ENCODE assay signal across 3 cellular contexts in the genomic region with DNA sequence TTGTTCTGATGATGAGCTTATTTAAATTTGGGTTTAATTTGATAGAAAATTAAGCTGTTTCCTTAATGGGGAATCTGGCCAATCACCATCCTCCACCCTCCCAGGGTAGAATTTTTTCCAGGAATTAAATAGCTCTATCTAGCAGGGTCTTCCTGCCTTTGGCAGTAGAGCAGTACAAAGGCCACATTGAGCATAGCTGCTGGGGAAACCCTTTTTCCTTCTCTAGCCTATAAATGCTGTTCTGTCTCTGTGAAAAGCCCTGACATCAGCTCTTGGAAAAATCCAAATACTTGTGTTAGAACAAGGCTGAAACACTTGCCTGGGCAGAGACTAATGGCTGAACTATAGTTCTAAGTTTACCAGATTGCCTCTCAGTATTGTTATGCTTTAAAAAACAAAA.
TF ChIP-seq lines count a peak whose summit lies in the region.

No MANE protein-coding gene starts in this region.

TF ChIP-seq in A549, 52 proteins besides CTCF, POLR2A, EP300 and RAD21:
- TF ChIP-seq, protein P1, sequence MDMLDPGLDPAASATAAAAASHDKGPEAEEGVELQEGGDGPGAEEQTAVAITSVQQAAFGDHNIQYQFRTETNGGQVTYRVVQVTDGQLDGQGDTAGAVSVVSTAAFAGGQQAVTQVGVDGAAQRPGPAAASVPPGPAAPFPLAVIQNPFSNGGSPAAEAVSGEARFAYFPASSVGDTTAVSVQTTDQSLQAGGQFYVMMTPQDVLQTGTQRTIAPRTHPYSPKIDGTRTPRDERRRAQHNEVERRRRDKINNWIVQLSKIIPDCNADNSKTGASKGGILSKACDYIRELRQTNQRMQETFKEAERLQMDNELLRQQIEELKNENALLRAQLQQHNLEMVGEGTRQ (IDR thresholded peaks at IDR 0.05), result no peak
- TF ChIP-seq MAZ (IDR thresholded peaks at IDR 0.05; ENCODE audit: borderline replicate concordance, low read depth, low read length), result no peak
- no peak for TF ChIP-seq ZC3H11A (IDR thresholded peaks at IDR 0.05)
- TF ChIP-seq HOXB5 (CRISPR knock-in tag; IDR thresholded peaks at IDR 0.05), result no peak
- no peak for TF ChIP-seq HOXB13 (CRISPR knock-in tag; IDR thresholded peaks at IDR 0.05; ENCODE audit: low read depth)
- TF ChIP-seq FOSL2 (IDR thresholded peaks at IDR 0.05), result no peak
- TF ChIP-seq FOSL2 (CRISPR knock-in tag; IDR thresholded peaks at IDR 0.05), result no peak
- TF ChIP-seq, protein P2, sequence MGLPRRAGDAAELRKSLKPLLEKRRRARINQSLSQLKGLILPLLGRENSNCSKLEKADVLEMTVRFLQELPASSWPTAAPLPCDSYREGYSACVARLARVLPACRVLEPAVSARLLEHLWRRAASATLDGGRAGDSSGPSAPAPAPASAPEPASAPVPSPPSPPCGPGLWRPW (IDR thresholded peaks at IDR 0.05), result no peak
- no peak for TF ChIP-seq EHMT2 (IDR thresholded peaks at IDR 0.05; ENCODE audit: low read depth)
- TF ChIP-seq CEBPB (IDR thresholded peaks at IDR 0.05), result no peak
- TF ChIP-seq MAFK (IDR thresholded peaks at IDR 0.05; ENCODE audit: partially characterized antibody), result no peak
- TF ChIP-seq RFX5 (IDR thresholded peaks at IDR 0.05), result no peak
- no peak for TF ChIP-seq TP53 (CRISPR knock-in tag; IDR thresholded peaks at IDR 0.05)
- no peak for TF ChIP-seq PHF8 (IDR thresholded peaks at IDR 0.05; ENCODE audit: borderline replicate concordance, low read depth)
- no peak for TF ChIP-seq HDAC2 (IDR thresholded peaks at IDR 0.05)
- no peak for TF ChIP-seq BHLHE40 (IDR thresholded peaks at IDR 0.05; ENCODE audit: low read depth, low read length)
- no peak for TF ChIP-seq HEYL (CRISPR knock-in tag; IDR thresholded peaks at IDR 0.05)
- TF ChIP-seq HOXA7 (CRISPR knock-in tag; IDR thresholded peaks at IDR 0.05), result no peak
- TF ChIP-seq RNF2 (IDR thresholded peaks at IDR 0.05; ENCODE audit: borderline replicate concordance, low read depth), result no peak
- TF ChIP-seq, protein P3, sequence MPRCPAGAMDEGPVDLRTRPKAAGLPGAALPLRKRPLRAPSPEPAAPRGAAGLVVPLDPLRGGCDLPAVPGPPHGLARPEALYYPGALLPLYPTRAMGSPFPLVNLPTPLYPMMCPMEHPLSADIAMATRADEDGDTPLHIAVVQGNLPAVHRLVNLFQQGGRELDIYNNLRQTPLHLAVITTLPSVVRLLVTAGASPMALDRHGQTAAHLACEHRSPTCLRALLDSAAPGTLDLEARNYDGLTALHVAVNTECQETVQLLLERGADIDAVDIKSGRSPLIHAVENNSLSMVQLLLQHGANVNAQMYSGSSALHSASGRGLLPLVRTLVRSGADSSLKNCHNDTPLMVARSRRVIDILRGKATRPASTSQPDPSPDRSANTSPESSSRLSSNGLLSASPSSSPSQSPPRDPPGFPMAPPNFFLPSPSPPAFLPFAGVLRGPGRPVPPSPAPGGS (IDR thresholded peaks at IDR 0.05), result no peak

TF ChIP-seq in GM12878, 131 proteins besides CTCF, POLR2A, EP300 and RAD21 (continued from another document and continues in another):
- TF ChIP-seq, protein P4, sequence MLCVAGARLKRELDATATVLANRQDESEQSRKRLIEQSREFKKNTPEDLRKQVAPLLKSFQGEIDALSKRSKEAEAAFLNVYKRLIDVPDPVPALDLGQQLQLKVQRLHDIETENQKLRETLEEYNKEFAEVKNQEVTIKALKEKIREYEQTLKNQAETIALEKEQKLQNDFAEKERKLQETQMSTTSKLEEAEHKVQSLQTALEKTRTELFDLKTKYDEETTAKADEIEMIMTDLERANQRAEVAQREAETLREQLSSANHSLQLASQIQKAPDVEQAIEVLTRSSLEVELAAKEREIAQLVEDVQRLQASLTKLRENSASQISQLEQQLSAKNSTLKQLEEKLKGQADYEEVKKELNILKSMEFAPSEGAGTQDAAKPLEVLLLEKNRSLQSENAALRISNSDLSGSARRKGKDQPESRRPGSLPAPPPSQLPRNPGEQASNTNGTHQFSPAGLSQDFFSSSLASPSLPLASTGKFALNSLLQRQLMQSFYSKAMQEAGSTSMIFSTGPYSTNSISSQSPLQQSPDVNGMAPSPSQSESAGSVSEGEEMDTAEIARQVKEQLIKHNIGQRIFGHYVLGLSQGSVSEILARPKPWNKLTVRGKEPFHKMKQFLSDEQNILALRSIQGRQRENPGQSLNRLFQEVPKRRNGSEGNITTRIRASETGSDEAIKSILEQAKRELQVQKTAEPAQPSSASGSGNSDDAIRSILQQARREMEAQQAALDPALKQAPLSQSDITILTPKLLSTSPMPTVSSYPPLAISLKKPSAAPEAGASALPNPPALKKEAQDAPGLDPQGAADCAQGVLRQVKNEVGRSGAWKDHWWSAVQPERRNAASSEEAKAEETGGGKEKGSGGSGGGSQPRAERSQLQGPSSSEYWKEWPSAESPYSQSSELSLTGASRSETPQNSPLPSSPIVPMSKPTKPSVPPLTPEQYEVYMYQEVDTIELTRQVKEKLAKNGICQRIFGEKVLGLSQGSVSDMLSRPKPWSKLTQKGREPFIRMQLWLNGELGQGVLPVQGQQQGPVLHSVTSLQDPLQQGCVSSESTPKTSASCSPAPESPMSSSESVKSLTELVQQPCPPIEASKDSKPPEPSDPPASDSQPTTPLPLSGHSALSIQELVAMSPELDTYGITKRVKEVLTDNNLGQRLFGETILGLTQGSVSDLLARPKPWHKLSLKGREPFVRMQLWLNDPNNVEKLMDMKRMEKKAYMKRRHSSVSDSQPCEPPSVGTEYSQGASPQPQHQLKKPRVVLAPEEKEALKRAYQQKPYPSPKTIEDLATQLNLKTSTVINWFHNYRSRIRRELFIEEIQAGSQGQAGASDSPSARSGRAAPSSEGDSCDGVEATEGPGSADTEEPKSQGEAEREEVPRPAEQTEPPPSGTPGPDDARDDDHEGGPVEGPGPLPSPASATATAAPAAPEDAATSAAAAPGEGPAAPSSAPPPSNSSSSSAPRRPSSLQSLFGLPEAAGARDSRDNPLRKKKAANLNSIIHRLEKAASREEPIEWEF (IDR thresholded peaks at IDR 0.05; ENCODE audit: insufficient replicate concordance, low read depth, low read length), result no peak
- no peak for TF ChIP-seq EGR1 (IDR thresholded peaks at IDR 0.05; ENCODE audit: borderline replicate concordance in 1 of 2, low read depth in 2 of 2, low read length in 2 of 2)
- TF ChIP-seq POLR2AphosphoS5 (IDR thresholded peaks at IDR 0.05; ENCODE audit: low read length), result no peak
- TF ChIP-seq, protein P5, sequence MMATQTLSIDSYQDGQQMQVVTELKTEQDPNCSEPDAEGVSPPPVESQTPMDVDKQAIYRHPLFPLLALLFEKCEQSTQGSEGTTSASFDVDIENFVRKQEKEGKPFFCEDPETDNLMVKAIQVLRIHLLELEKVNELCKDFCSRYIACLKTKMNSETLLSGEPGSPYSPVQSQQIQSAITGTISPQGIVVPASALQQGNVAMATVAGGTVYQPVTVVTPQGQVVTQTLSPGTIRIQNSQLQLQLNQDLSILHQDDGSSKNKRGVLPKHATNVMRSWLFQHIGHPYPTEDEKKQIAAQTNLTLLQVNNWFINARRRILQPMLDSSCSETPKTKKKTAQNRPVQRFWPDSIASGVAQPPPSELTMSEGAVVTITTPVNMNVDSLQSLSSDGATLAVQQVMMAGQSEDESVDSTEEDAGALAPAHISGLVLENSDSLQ (IDR thresholded peaks at IDR 0.05), result no peak
- no peak for TF ChIP-seq ETV6 (conservative IDR thresholded peaks at IDR 0.05 in 1 of 2, IDR thresholded peaks at IDR 0.05 in 1 of 2; ENCODE audit: borderline replicate concordance in 1 of 2, low read depth in 1 of 2)
- no peak for TF ChIP-seq NFIC (IDR thresholded peaks at IDR 0.05; ENCODE audit: low read depth, low read length)
- TF ChIP-seq, protein P6, sequence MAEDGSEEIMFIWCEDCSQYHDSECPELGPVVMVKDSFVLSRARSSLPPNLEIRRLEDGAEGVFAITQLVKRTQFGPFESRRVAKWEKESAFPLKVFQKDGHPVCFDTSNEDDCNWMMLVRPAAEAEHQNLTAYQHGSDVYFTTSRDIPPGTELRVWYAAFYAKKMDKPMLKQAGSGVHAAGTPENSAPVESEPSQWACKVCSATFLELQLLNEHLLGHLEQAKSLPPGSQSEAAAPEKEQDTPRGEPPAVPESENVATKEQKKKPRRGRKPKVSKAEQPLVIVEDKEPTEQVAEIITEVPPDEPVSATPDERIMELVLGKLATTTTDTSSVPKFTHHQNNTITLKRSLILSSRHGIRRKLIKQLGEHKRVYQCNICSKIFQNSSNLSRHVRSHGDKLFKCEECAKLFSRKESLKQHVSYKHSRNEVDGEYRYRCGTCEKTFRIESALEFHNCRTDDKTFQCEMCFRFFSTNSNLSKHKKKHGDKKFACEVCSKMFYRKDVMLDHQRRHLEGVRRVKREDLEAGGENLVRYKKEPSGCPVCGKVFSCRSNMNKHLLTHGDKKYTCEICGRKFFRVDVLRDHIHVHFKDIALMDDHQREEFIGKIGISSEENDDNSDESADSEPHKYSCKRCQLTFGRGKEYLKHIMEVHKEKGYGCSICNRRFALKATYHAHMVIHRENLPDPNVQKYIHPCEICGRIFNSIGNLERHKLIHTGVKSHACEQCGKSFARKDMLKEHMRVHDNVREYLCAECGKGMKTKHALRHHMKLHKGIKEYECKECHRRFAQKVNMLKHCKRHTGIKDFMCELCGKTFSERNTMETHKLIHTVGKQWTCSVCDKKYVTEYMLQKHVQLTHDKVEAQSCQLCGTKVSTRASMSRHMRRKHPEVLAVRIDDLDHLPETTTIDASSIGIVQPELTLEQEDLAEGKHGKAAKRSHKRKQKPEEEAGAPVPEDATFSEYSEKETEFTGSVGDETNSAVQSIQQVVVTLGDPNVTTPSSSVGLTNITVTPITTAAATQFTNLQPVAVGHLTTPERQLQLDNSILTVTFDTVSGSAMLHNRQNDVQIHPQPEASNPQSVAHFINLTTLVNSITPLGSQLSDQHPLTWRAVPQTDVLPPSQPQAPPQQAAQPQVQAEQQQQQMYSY (CRISPR knock-in tag; IDR thresholded peaks at IDR 0.05), result no peak
- no peak for TF ChIP-seq BACH1 (IDR thresholded peaks at IDR 0.05; ENCODE audit: borderline replicate concordance)

TF ChIP-seq in neural cell, 6 proteins besides CTCF, POLR2A, EP300 and RAD21 (continued from another document):
- TF ChIP-seq, protein P7, sequence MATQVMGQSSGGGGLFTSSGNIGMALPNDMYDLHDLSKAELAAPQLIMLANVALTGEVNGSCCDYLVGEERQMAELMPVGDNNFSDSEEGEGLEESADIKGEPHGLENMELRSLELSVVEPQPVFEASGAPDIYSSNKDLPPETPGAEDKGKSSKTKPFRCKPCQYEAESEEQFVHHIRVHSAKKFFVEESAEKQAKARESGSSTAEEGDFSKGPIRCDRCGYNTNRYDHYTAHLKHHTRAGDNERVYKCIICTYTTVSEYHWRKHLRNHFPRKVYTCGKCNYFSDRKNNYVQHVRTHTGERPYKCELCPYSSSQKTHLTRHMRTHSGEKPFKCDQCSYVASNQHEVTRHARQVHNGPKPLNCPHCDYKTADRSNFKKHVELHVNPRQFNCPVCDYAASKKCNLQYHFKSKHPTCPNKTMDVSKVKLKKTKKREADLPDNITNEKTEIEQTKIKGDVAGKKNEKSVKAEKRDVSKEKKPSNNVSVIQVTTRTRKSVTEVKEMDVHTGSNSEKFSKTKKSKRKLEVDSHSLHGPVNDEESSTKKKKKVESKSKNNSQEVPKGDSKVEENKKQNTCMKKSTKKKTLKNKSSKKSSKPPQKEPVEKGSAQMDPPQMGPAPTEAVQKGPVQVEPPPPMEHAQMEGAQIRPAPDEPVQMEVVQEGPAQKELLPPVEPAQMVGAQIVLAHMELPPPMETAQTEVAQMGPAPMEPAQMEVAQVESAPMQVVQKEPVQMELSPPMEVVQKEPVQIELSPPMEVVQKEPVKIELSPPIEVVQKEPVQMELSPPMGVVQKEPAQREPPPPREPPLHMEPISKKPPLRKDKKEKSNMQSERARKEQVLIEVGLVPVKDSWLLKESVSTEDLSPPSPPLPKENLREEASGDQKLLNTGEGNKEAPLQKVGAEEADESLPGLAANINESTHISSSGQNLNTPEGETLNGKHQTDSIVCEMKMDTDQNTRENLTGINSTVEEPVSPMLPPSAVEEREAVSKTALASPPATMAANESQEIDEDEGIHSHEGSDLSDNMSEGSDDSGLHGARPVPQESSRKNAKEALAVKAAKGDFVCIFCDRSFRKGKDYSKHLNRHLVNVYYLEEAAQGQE (IDR thresholded peaks at IDR 0.05; ENCODE audit: borderline replicate concordance), result no peak
